In the genomic region with DNA sequence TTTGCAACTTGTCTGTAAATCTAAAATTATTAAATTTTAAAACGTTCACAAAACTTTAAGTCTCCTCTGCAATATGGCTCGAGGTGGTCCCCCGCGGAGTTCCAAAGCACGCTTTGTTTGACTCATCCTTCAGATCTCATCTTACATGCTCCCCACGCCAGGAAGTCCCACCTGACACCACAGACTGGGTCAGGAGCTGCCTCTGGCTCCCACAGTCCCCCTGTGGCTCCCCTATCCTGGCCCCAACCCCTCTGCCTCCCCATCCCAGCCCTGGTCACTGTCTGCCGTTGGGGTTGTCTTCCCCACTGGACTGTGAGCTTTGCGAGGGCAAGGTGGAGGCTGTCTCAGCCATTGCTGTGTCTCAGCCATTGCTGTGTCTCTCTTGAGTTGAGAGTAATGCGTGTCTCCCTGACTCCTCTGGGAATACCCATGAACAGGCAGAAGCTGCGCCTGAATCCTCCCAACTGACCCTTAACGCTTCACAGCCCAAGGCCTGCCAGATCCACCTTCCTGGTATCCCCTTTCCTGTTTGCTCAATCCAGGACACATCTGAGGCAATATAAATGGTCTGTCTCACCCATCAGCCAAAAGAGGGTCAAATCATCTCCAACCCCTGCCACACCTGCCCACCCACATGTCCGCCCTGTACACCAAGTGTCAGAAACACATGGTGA, we compare ENCODE assay signal across 31 cellular contexts. TPM values are rescaled to one million over a fixed set of nuclear protein-coding genes. Genes with fewer than 3 reads are reported as not detected.
"Had no signal": no experiment of that assay in that cellular context is flagged by ENCODE, and none has a peak within 500 bp of the region (broad histone marks: within the 10 kb centered on the region; RNA-seq: fewer than 3 reads in every experiment).

No MANE protein-coding gene starts in this region.

- H3K36me3 Mint-ChIP-seq: activated naive CD4-positive, alpha-beta T cell treated with anti-CD3 and anti-CD28 coated beads, Interleukin-2, amount 50 U/mL, for 72 hours; natural killer cell had no signal

- H3K27ac ChIP-seq: brain microvascular endothelial cell, left lung, transverse colon, vagina, VCaP had no signal

- H3K9me3 Mint-ChIP-seq: activated naive CD4-positive, alpha-beta T cell treated with anti-CD3 and anti-CD28 coated beads, Interleukin-2, amount 50 U/mL, for 72 hours; activated T-helper 1 cell treated with anti-CD3 and anti-CD28 coated beads, Interleukin-12 subunit alpha, Interleukin-12 subunit beta, Interleukin-2, Interleukin-4 antibody, amounts not matched to agents 30 ng/mL and 10 ng/mL and 1 ng/mL, durations not matched to agents 14 hours and 24 hours and 36 hours; immature natural killer cell; natural killer cell had no signal

- ATAC-seq: activated naive CD4-positive, alpha-beta T cell treated with anti-CD3 and anti-CD28 coated beads, Interleukin-2, amount 50 U/mL, for 72 hours; left lung; natural killer cell; sciatic nerve had no signal

- H3K36me3 ChIP-seq: brain microvascular endothelial cell, left lung, transverse colon, vagina had no signal

- H3K9me3 ChIP-seq: left lung, SK-N-SH, transverse colon, vagina had no signal

- H3K4me3 Mint-ChIP-seq: activated T-helper 1 cell treated with anti-CD3 and anti-CD28 coated beads, Interleukin-12 subunit alpha, Interleukin-12 subunit beta, Interleukin-2, Interleukin-4 antibody, amounts not matched to agents 30 ng/mL and 10 ng/mL and 1 ng/mL, durations not matched to agents 14 hours and 24 hours and 36 hours; immature natural killer cell; natural killer cell had no signal

- H3K4me1 ChIP-seq: left lung, transverse colon, vagina had no signal

- H3K4me3 ChIP-seq: left lung, smooth muscle cell, transverse colon, vagina had no signal

- DNase-seq: activated CD4-positive, alpha-beta T cell treated with anti-CD3 and anti-CD28 coated beads for 1 hour; activated CD4-positive, alpha-beta T cell treated with anti-CD3 and anti-CD28 coated beads, Interleukin-2, amount 50 U/mL, for 4 hours; aorta; brain microvascular endothelial cell; central memory CD4-positive, alpha-beta T cell; dermis blood vessel endothelial cell; effector CD8-positive, alpha-beta T cell; erythroblast; foreskin fibroblast; immature natural killer cell; left lung; midbrain; natural killer cell; nucleus accumbens; SK-N-SH; stimulated activated CD4-positive, alpha-beta T cell treated with anti-CD3 and anti-CD28 coated beads, Interleukin-15, amount 100 ng/mL, for 24 hours; stimulated activated naive CD4-positive, alpha-beta T cell treated with Interleukin-2 at 50 U/mL for 16 hours; T-helper 2 cell; transverse colon had no signal

- H3K27me3 ChIP-seq: brain microvascular endothelial cell, left lung, transverse colon, vagina had no signal

- H3K27ac Mint-ChIP-seq: activated T-helper 1 cell treated with anti-CD3 and anti-CD28 coated beads, Interleukin-12 subunit alpha, Interleukin-12 subunit beta, Interleukin-2, Interleukin-4 antibody, amounts not matched to agents 30 ng/mL and 10 ng/mL and 1 ng/mL, durations not matched to agents 14 hours and 24 hours and 36 hours; natural killer cell had no signal

RNA-seq across cellular contexts. Expression of a gene that starts 39.4 kb away (rescaled TPM):
- total RNA-seq: activated naive CD4-positive, alpha-beta T cell treated with anti-CD3 and anti-CD28 coated beads, Interleukin-2, amount 50 U/mL, for 72 hours; activated T-helper 1 cell treated with anti-CD3 and anti-CD28 coated beads, Interleukin-12 subunit alpha, Interleukin-12 subunit beta, Interleukin-2, Interleukin-4 antibody, amounts not matched to agents 30 ng/mL and 10 ng/mL and 1 ng/mL, durations not matched to agents 14 hours and 24 hours and 36 hours; aorta; dermis blood vessel endothelial cell; fibroblast of lung; glomerular endothelial cell; kidney epithelial cell; left lung; lung microvascular endothelial cell; natural killer cell; renal cortical epithelial cell; sciatic nerve; smooth muscle cell; transverse colon; vagina had no signal
- polyA plus RNA-seq: adipose tissue, aorta, fibroblast of lung, immature natural killer cell, SK-N-SH, smooth muscle cell had no signal
